In the genomic region with DNA sequence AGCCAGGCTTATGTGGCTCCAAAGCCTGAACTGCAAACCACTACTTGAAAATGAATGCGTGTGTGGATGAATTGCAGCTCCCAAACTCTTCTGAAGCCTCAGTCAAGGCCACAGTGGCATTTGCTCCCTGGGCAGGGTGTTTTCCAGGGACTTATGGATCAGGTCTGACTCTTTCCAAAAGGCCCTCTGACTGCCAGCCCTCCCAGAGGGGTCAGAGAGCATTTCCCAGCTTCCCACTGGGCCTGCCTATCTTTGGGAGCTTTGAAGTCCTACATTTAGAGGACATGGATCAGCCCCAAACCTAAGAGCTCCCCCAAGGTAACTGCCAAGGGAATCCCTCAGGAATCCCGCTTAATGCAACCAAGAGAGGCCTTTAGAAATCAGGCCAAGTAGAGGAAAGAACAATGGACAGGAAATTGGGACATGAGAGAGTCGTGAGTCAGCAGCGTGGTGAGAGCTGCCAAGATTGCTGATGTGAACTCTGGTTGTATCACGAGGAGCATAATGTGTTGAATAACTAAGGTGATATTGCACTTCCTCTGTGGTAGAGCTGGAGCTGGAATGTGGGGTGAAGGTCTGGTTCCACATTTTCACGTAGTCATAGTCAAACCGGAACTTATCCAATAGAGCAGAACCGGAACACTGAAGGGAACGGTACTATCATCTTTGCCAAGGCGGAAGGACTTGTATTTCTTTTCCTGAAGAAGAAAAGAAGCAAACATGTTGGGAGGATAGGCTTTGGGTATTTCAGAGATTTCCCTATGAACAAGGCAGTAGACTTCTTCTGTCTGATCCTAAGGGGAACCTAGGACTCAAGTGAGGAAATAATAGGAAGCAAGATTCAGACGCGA, we compare ENCODE assay signal across 8 cellular contexts.
DNase-seq lines count a peak whose midpoint lies in the region; ATAC-seq and TF ChIP-seq lines count a peak whose summit lies in the region.

No MANE protein-coding gene starts in this region.

- peak overlapping the region; percentile 20; the same call in 1 of the 2 replicates for H2AFZ ChIP-seq in PC-3 (ENCODE audit: low read length)

- H4K20me1 ChIP-seq in PC-3 (ENCODE audit: low read length) = no peaks in the 10 kb centered on the region

- H3K4me3 ChIP-seq in PC-3 (ENCODE audit: low read length) (no peak overlapping the region), mesendoderm (ENCODE audit: low read length) (no peak overlapping the region)

- peak overlapping the region; percentile 27 for H3K27ac Mint-ChIP-seq in T-helper 1 cell treated with Interleukin-12 subunit alpha and Interleukin-12 subunit beta and Interleukin-4 antibody, amounts not matched to agents 30 μg/mL and 1 μg/mL, for 36 hours
- H3K27ac Mint-ChIP-seq in dendritic cell treated with granulocyte-macrophage colony-stimulating factor and Interleukin-4, amounts not matched to agents 40 ng/mL and 50 ng/mL, for 4 days = peak overlapping the region; percentile 67

- no peaks in the 10 kb centered on the region for H3K27me3 ChIP-seq in PC-3 (ENCODE audit: low read length)
- H3K27me3 ChIP-seq in mesendoderm (ENCODE audit: insufficient read depth, low read length, poor library complexity) = no peaks in the 10 kb centered on the region

- H3K4me1 ChIP-seq in PC-3 (ENCODE audit: insufficient read depth, low read length) (peaks cover 55% of the 10 kb centered on the region), mesendoderm (ENCODE audit: control insufficient read depth, low read depth, low read length) (peaks cover 2% of the 10 kb centered on the region)

- H3K9me2 ChIP-seq in PC-3 (replicated peaks; ENCODE audit: low read length) = no peaks in the 10 kb centered on the region

- no peak overlapping the region for H2BK15ac ChIP-seq in mesendoderm (replicated peaks; ENCODE audit: low read depth)

- BruUV-seq in PC-3 (replicated peaks; lab: Mats Ljungman, UMichigan) = no TSS peak

- H3K79me1 ChIP-seq in mesendoderm (ENCODE audit: low read length) = no peaks in the 10 kb centered on the region

- POLR2A ChIA-PET in PC-3 (lab: Charles Lee; ENCODE audit: unreplicated experiment) = interaction anchor here (0.6 to 0.7 kb wide), 3 partner anchors 20 to 259 kb away, joined by 3 to 4 read pairs (median 3); no protein-coding TSS in a partner anchor

- H3K9me3 ChIP-seq in PC-3 (ENCODE audit: low read length) = no peaks in the 10 kb centered on the region

- H3F3A ChIP-seq in PC-3 (ENCODE audit: low read length, unreplicated experiment) = no peaks in the 10 kb centered on the region

- H2AK5ac ChIP-seq in mesendoderm (ENCODE audit: low read length) = no peak overlapping the region

- no CpG with 5 or more reads among the region's 12 CpGs for WGBS in mesendoderm (ENCODE audit: extremely low coverage, insufficient coverage, low lambda C conversion rate)

- H4K5ac ChIP-seq in mesendoderm (ENCODE audit: low read length) = no peak overlapping the region

- no peak overlapping the region for H3K4ac ChIP-seq in mesendoderm (ENCODE audit: low read depth, low read length)

- H3K27ac ChIP-seq in PC-3 (ENCODE audit: low read length) (peak overlapping the region; percentile 83), mesendoderm (ENCODE audit: low read depth, low read length) (peak overlapping the region; percentile 24)

- H3K4me1 Mint-ChIP-seq in T-helper 1 cell treated with Interleukin-12 subunit alpha and Interleukin-12 subunit beta and Interleukin-4 antibody, amounts not matched to agents 30 μg/mL and 1 μg/mL, for 36 hours (ENCODE audit: low read depth) = peaks cover 56% of the 10 kb centered on the region
- peaks cover 85% of the 10 kb centered on the region for H3K4me1 Mint-ChIP-seq in dendritic cell treated with granulocyte-macrophage colony-stimulating factor and Interleukin-4, amounts not matched to agents 40 ng/mL and 50 ng/mL, for 4 days (ENCODE audit: low read depth)

- intact Hi-C loops in PC-3 (cut with micrococcal nuclease) = loop anchor here (1.0 kb wide), 3 partner anchors 34 to 98 kb away; no protein-coding TSS in a partner anchor
- intact Hi-C loops in dendritic cell treated with granulocyte-macrophage colony-stimulating factor and Interleukin-4, amounts not matched to agents 40 ng/mL and 50 ng/mL, for 4 days (cut with micrococcal nuclease) = loop anchor here (2.0 to 5.0 kb wide), 2 partner anchors 16 to 66 kb away; no protein-coding TSS in a partner anchor

- H3K56ac ChIP-seq in mesendoderm (ENCODE audit: low read length) = no peak overlapping the region

- peak overlapping the region; percentile 90 for H3K18ac ChIP-seq in mesendoderm (ENCODE audit: low read length)

- H3K36me3 Mint-ChIP-seq in T-helper 1 cell treated with Interleukin-12 subunit alpha and Interleukin-12 subunit beta and Interleukin-4 antibody, amounts not matched to agents 30 μg/mL and 1 μg/mL, for 36 hours (ENCODE audit: low read depth) = peaks cover 29% of the 10 kb centered on the region
- no peaks in the 10 kb centered on the region for H3K36me3 Mint-ChIP-seq in dendritic cell treated with granulocyte-macrophage colony-stimulating factor and Interleukin-4, amounts not matched to agents 40 ng/mL and 50 ng/mL, for 4 days (ENCODE audit: low read depth)

- no peak overlapping the region for H3K4me3 Mint-ChIP-seq in T-helper 1 cell treated with Interleukin-12 subunit alpha and Interleukin-12 subunit beta and Interleukin-4 antibody, amounts not matched to agents 30 μg/mL and 1 μg/mL, for 36 hours
- H3K4me3 Mint-ChIP-seq in dendritic cell treated with granulocyte-macrophage colony-stimulating factor and Interleukin-4, amounts not matched to agents 40 ng/mL and 50 ng/mL, for 4 days = no peak overlapping the region

- no peak for TF ChIP-seq CTCF in PC-3 (conservative IDR thresholded peaks at IDR 0.05; ENCODE audit: low read depth, low read length)

- H3K23ac ChIP-seq in mesendoderm (ENCODE audit: low read length) = no peak overlapping the region

- H3K4me2 ChIP-seq in PC-3 (ENCODE audit: low read length) (peak overlapping the region; percentile 57), mesendoderm (ENCODE audit: low read length) (no peak overlapping the region)

- H3K27me3 Mint-ChIP-seq in T-helper 1 cell treated with Interleukin-12 subunit alpha and Interleukin-12 subunit beta and Interleukin-4 antibody, amounts not matched to agents 30 μg/mL and 1 μg/mL, for 36 hours (ENCODE audit: low read depth) = no peaks in the 10 kb centered on the region
- no peaks in the 10 kb centered on the region for H3K27me3 Mint-ChIP-seq in dendritic cell treated with granulocyte-macrophage colony-stimulating factor and Interleukin-4, amounts not matched to agents 40 ng/mL and 50 ng/mL, for 4 days

- no peak overlapping the region for H2BK120ac ChIP-seq in mesendoderm (ENCODE audit: low read depth, low read length)

- CTCF ChIA-PET in PC-3 (lab: Charles Lee) = interaction anchor here (0.6 kb wide), 1 partner anchor 36 kb away, joined by 5 read pairs; no protein-coding TSS in a partner anchor

- ATAC-seq in PC-3 = peak; percentile 79

- H2BK5ac ChIP-seq in mesendoderm (ENCODE audit: low read length) = no peak overlapping the region

- no peak overlapping the region for H4K8ac ChIP-seq in mesendoderm (ENCODE audit: low read depth, low read length)

- DNase-seq in T-helper 1 cell = no peak
- DNase-seq in PC-3 = peak; percentile 98
- peak; percentile 66 for DNase-seq in mesendoderm
- DNase-seq in GDM1 (lab: John Stamatoyannopoulos, UW) = no peak
- no peak for DNase-seq in activated T-cell treated with anti-CD3 and anti-CD28 coated beads, Interleukin-2, amount 50 U/mL, for 48 hours
- DNase-seq in D341Med (ENCODE audit: low spot score) = no peak

- H3K79me2 ChIP-seq in PC-3 (ENCODE audit: low read length) (no peaks in the 10 kb centered on the region), mesendoderm (ENCODE audit: control insufficient read depth, insufficient read depth, low read length) (no peaks in the 10 kb centered on the region)

- peaks cover 4% of the 10 kb centered on the region for H3K9me3 Mint-ChIP-seq in T-helper 1 cell treated with Interleukin-12 subunit alpha and Interleukin-12 subunit beta and Interleukin-4 antibody, amounts not matched to agents 30 μg/mL and 1 μg/mL, for 36 hours
- H3K9me3 Mint-ChIP-seq in dendritic cell treated with granulocyte-macrophage colony-stimulating factor and Interleukin-4, amounts not matched to agents 40 ng/mL and 50 ng/mL, for 4 days = no peaks in the 10 kb centered on the region

- H3K9ac ChIP-seq in PC-3 (ENCODE audit: low read length) (peak overlapping the region; percentile 39), mesendoderm (ENCODE audit: low read length) (no peak overlapping the region)

- H3K36me3 ChIP-seq in PC-3 (ENCODE audit: low read depth, low read length) (no peaks in the 10 kb centered on the region), mesendoderm (ENCODE audit: control insufficient read depth, insufficient read depth, low read length) (no peaks in the 10 kb centered on the region)

Comparison
In these comparisons a context has a peak if more than half of its experiments do, and no peak if none do; other contexts are left out.
1. DNase-seq: peak in PC-3 (single experiment) and mesendoderm (single experiment); none in T-helper 1 cell (0 of 5), GDM1 (single experiment), activated T-cell treated with anti-CD3 and anti-CD28 coated beads, Interleukin-2, amount 50 U/mL, for 48 hours (0 of 2) and D341Med (single experiment).